In genomic region chr10:84340632-84341537, GRCh38 we compare ENCODE assay signal across 22 cellular contexts. TPM values are rescaled to one million over a fixed set of nuclear protein-coding genes. Genes with fewer than 3 reads are reported as not detected.
DNase-seq lines count a peak whose midpoint lies in the region; ATAC-seq lines count a peak whose summit lies in the region.
"Had no signal": no experiment of that assay in that cellular context is flagged by ENCODE, and none has a peak within 500 bp of the region (broad histone marks: within the 10 kb centered on the region; RNA-seq: fewer than 3 reads in every experiment).

No MANE protein-coding gene starts in this region.

- H3K9ac ChIP-seq in GM23248: no peak overlapping the region

- H3K27ac Mint-ChIP-seq in T-helper 1 cell treated with Interleukin-12 subunit alpha and Interleukin-12 subunit beta and Interleukin-4 antibody, amounts not matched to agents 30 μg/mL and 1 μg/mL, for 36 hours: peak overlapping the region; percentile 66
- peak overlapping the region; percentile 14 to 79 (median 72) for H3K27ac Mint-ChIP-seq in CD8-positive, alpha-beta memory T cell
- H3K27ac Mint-ChIP-seq in activated T-helper 1 cell treated with anti-CD3 and anti-CD28 coated beads, Interleukin-12 subunit alpha, Interleukin-12 subunit beta, Interleukin-2, Interleukin-4 antibody, amounts not matched to agents 30 ng/mL and 10 ng/mL and 1 ng/mL, durations not matched to agents 14 hours and 24 hours and 36 hours: peak overlapping the region; percentile 88
- peak overlapping the region; percentile 79 to 93 (median 90) for H3K27ac Mint-ChIP-seq in immature natural killer cell

- H3K79me2 ChIP-seq in GM23248 (ENCODE audit: insufficient read depth): peaks cover 100% of the 10 kb centered on the region

- H3K27me3 Mint-ChIP-seq in T-helper 1 cell treated with Interleukin-12 subunit alpha and Interleukin-12 subunit beta and Interleukin-4 antibody, amounts not matched to agents 30 μg/mL and 1 μg/mL, for 36 hours (ENCODE audit: low read depth): no peaks in the 10 kb centered on the region
- H3K27me3 Mint-ChIP-seq in CD8-positive, alpha-beta memory T cell: no peaks in the 10 kb centered on the region
- H3K27me3 Mint-ChIP-seq in activated T-helper 1 cell treated with anti-CD3 and anti-CD28 coated beads, Interleukin-12 subunit alpha, Interleukin-12 subunit beta, Interleukin-2, Interleukin-4 antibody, amounts not matched to agents 30 ng/mL and 10 ng/mL and 1 ng/mL, durations not matched to agents 14 hours and 24 hours and 36 hours (ENCODE audit: insufficient read depth): no peaks in the 10 kb centered on the region
- peaks cover 0 to 2% (median 2%) of the 10 kb centered on the region in 3 donors for H3K27me3 Mint-ChIP-seq in immature natural killer cell (ENCODE audit: low read depth in 3 of 3)

- POLR2A ChIA-PET in CD8-positive, alpha-beta memory T cell (lab: Charles Lee): interaction anchor here (0.5 kb wide), 1 partner anchor 48 kb away, joined by 3 read pairs; no protein-coding TSS in a partner anchor

- 88 to 89% methylated on average over 8 to 9 of the region's 9 CpGs for WGBS in GM23248 (ENCODE audit: low coverage in 1 of 2, low lambda C conversion rate in 2 of 2, missing lambda C conversion rate in 2 of 2), 2 experiments

- H3K27me3 ChIP-seq in CD8-positive, alpha-beta memory T cell (ENCODE audit: insufficient read depth, low read length, poor library complexity, severe bottlenecking): no peaks in the 10 kb centered on the region
- no peaks in the 10 kb centered on the region for H3K27me3 ChIP-seq in GM23248 (replicated peaks; ENCODE audit: insufficient read depth)
- H3K27me3 ChIP-seq: heart right ventricle, SJSA1 had no signal

- H3K4me3 ChIP-seq in CD8-positive, alpha-beta memory T cell (ENCODE audit: low read length): no peak overlapping the region
- no peak overlapping the region for H3K4me3 ChIP-seq in GM23248
- H3K4me3 ChIP-seq: heart right ventricle, SJSA1 had no signal

- DNase-seq in T-helper 1 cell (no peak), immature natural killer cell (no peak), GM23248 (no peak), HK-2 (ENCODE audit: unreplicated experiment) (no peak)
- DNase-seq in CD8-positive, alpha-beta memory T cell: no peak
- no peak for DNase-seq in activated T-helper 1 cell treated with anti-CD3 and anti-CD28 coated beads, Interleukin-12 subunit alpha, Interleukin-12 subunit beta, Interleukin-2, Interleukin-4 antibody, amounts not matched to agents 30 ng/mL and 10 ng/mL and 1 ng/mL, durations not matched to agents 14 hours and 24 hours and 36 hours (ENCODE audit: low spot score)
- DNase-seq: activated CD4-positive, alpha-beta T cell treated with anti-CD3 and anti-CD28 coated beads, Interleukin-2, amount 50 U/mL, for 4 hours; AML-193; DMS79; effector CD8-positive, alpha-beta T cell; foreskin fibroblast; GOT3; heart right ventricle; mesenchymal stem cell; NCI-H1092; NCI-H1930; occipital lobe had no signal

- peaks cover 26% of the 10 kb centered on the region; the same call in 1 of the 2 replicates for H4K20me1 ChIP-seq in GM23248 (ENCODE audit: insufficient read depth)

- H3K27ac ChIP-seq in CD8-positive, alpha-beta memory T cell (ENCODE audit: low read depth, low read length): no peak overlapping the region
- H3K27ac ChIP-seq in GM23248: no peak overlapping the region
- H3K27ac ChIP-seq: heart right ventricle, SJSA1, VCaP had no signal

- H3K9me3 ChIP-seq in CD8-positive, alpha-beta memory T cell (ENCODE audit: low read length): no peaks in the 10 kb centered on the region
- no peaks in the 10 kb centered on the region for H3K9me3 ChIP-seq in GM23248 (ENCODE audit: low read depth)
- H3K9me3 ChIP-seq: heart right ventricle, SJSA1 had no signal

- in situ Hi-C loops in GM23248 (cut with MboI): no loop called here

- H3K4me3 Mint-ChIP-seq in T-helper 1 cell treated with Interleukin-12 subunit alpha and Interleukin-12 subunit beta and Interleukin-4 antibody, amounts not matched to agents 30 μg/mL and 1 μg/mL, for 36 hours: peak overlapping the region; percentile 37
- peak overlapping the region in 6 of 7 donors; percentile 20 to 55 (median 44) for H3K4me3 Mint-ChIP-seq in CD8-positive, alpha-beta memory T cell
- H3K4me3 Mint-ChIP-seq in activated T-helper 1 cell treated with anti-CD3 and anti-CD28 coated beads, Interleukin-12 subunit alpha, Interleukin-12 subunit beta, Interleukin-2, Interleukin-4 antibody, amounts not matched to agents 30 ng/mL and 10 ng/mL and 1 ng/mL, durations not matched to agents 14 hours and 24 hours and 36 hours: peak overlapping the region; percentile 38
- H3K4me3 Mint-ChIP-seq in immature natural killer cell: peak overlapping the region; percentile 49 to 78 (median 67)

- H3F3A ChIP-seq in GM23248 (ENCODE audit: insufficient read depth): peaks cover 19% of the 10 kb centered on the region

- intact Hi-C loops in activated T-helper 1 cell treated with anti-CD3 and anti-CD28 coated beads, Interleukin-12 subunit alpha, Interleukin-12 subunit beta, Interleukin-2, Interleukin-4 antibody, amounts not matched to agents 30 ng/mL and 10 ng/mL and 1 ng/mL, durations not matched to agents 14 hours and 24 hours and 36 hours (cut with micrococcal nuclease): no loop called here

- no peak overlapping the region for H2AFZ ChIP-seq in GM23248

- H3K4me1 Mint-ChIP-seq in T-helper 1 cell treated with Interleukin-12 subunit alpha and Interleukin-12 subunit beta and Interleukin-4 antibody, amounts not matched to agents 30 μg/mL and 1 μg/mL, for 36 hours (ENCODE audit: low read depth): peaks cover 49% of the 10 kb centered on the region
- peaks cover 54 to 69% (median 58%) of the 10 kb centered on the region in 3 donors for H3K4me1 Mint-ChIP-seq in CD8-positive, alpha-beta memory T cell
- H3K4me1 Mint-ChIP-seq in activated T-helper 1 cell treated with anti-CD3 and anti-CD28 coated beads, Interleukin-12 subunit alpha, Interleukin-12 subunit beta, Interleukin-2, Interleukin-4 antibody, amounts not matched to agents 30 ng/mL and 10 ng/mL and 1 ng/mL, durations not matched to agents 14 hours and 24 hours and 36 hours (ENCODE audit: low read depth): peaks cover 63% of the 10 kb centered on the region
- peaks cover 55 to 63% of the 10 kb centered on the region in 2 donors for H3K4me1 Mint-ChIP-seq in immature natural killer cell

- H3K4me2 ChIP-seq in GM23248 (ENCODE audit: unreplicated experiment): no peak overlapping the region

- H3K36me3 Mint-ChIP-seq in T-helper 1 cell treated with Interleukin-12 subunit alpha and Interleukin-12 subunit beta and Interleukin-4 antibody, amounts not matched to agents 30 μg/mL and 1 μg/mL, for 36 hours (ENCODE audit: low read depth): peaks cover 24% of the 10 kb centered on the region
- H3K36me3 Mint-ChIP-seq in CD8-positive, alpha-beta memory T cell: peaks cover 0 to 13% (median 6%) of the 10 kb centered on the region in 3 donors
- peaks cover 33% of the 10 kb centered on the region for H3K36me3 Mint-ChIP-seq in activated T-helper 1 cell treated with anti-CD3 and anti-CD28 coated beads, Interleukin-12 subunit alpha, Interleukin-12 subunit beta, Interleukin-2, Interleukin-4 antibody, amounts not matched to agents 30 ng/mL and 10 ng/mL and 1 ng/mL, durations not matched to agents 14 hours and 24 hours and 36 hours (ENCODE audit: low read depth)
- no peaks in the 10 kb centered on the region for H3K36me3 Mint-ChIP-seq in immature natural killer cell

- H3K4me1 ChIP-seq in CD8-positive, alpha-beta memory T cell (ENCODE audit: insufficient read depth, low read length): peaks cover 73% of the 10 kb centered on the region
- H3K4me1 ChIP-seq in GM23248 (ENCODE audit: insufficient read depth): peaks cover 29% of the 10 kb centered on the region

- H3K9me3 Mint-ChIP-seq in T-helper 1 cell treated with Interleukin-12 subunit alpha and Interleukin-12 subunit beta and Interleukin-4 antibody, amounts not matched to agents 30 μg/mL and 1 μg/mL, for 36 hours: no peaks in the 10 kb centered on the region
- H3K9me3 Mint-ChIP-seq in CD8-positive, alpha-beta memory T cell: no peaks in the 10 kb centered on the region
- H3K9me3 Mint-ChIP-seq in activated T-helper 1 cell treated with anti-CD3 and anti-CD28 coated beads, Interleukin-12 subunit alpha, Interleukin-12 subunit beta, Interleukin-2, Interleukin-4 antibody, amounts not matched to agents 30 ng/mL and 10 ng/mL and 1 ng/mL, durations not matched to agents 14 hours and 24 hours and 36 hours: no peaks in the 10 kb centered on the region
- no peaks in the 10 kb centered on the region for H3K9me3 Mint-ChIP-seq in immature natural killer cell

- ATAC-seq in GM21717 (IDR thresholded peaks at IDR 0.05; ENCODE audit: unreplicated experiment): no peak
- ATAC-seq: heart right ventricle, left lobe of liver had no signal

- H3K36me3 ChIP-seq in CD8-positive, alpha-beta memory T cell (ENCODE audit: insufficient read depth, low read length): no peaks in the 10 kb centered on the region
- H3K36me3 ChIP-seq in GM23248 (ENCODE audit: low read depth): no peaks in the 10 kb centered on the region
- H3K36me3 ChIP-seq: heart right ventricle had no signal

- CTCF ChIA-PET in CD8-positive, alpha-beta memory T cell (lab: Charles Lee): interaction anchor here (1.1 to 4.0 kb wide), 4 partner anchors 12 to 196 kb away, joined by 3 to 18 read pairs (median 5); no protein-coding TSS in a partner anchor

- no peaks in the 10 kb centered on the region for H3K9me2 ChIP-seq in GM23248 (ENCODE audit: insufficient read depth)

RNA-seq across cellular contexts. Expression of gene CCSER2, which starts 12.5 kb away (rescaled TPM):
- total RNA-seq in CD8-positive, alpha-beta memory T cell: 10 to 100 TPM; 62.6 to 74.5 TPM
- 114 TPM for polyA plus RNA-seq in CD8-positive, alpha-beta memory T cell
- total RNA-seq in activated T-helper 1 cell treated with anti-CD3 and anti-CD28 coated beads, Interleukin-12 subunit alpha, Interleukin-12 subunit beta, Interleukin-2, Interleukin-4 antibody, amounts not matched to agents 30 ng/mL and 10 ng/mL and 1 ng/mL, durations not matched to agents 14 hours and 24 hours and 36 hours: 52.3 and 53.6 TPM in 2 replicates
- 100 to 1,000 TPM in 2 of 3 donors, 10 to 100 TPM in 1; 81.3 to 118 (median 103) TPM for polyA plus RNA-seq in immature natural killer cell
- 27.8 and 30.6 TPM in 2 replicates for total RNA-seq in GM23248 (2014; rRNA removed; shearing (Covaris generic))
- polyA plus RNA-seq in GM23248 (2016; fragmentation: Nextera tagmentation; extraction: Ambion mirVana): 76.8 and 78.1 TPM in 2 replicates
